ENCODE assay signal across 18 cellular contexts in the genomic region with DNA sequence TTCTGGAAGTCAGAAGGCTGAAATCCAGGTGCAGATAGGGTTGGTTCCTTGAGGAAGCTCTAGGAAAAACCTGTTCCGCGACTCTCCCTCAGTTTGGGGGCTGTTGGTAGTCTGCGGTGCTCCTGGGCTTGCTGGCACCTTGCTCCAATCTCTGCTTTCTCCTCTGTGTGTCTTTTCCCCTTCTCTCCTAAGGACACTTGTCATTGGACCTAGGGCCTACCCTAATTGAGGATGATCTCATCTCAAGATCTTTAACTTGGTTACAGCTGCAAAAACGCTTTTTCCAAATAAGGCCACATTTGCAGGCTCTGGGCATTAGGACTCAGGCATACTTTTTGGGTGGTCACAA. TPM values are rescaled to one million over a fixed set of nuclear protein-coding genes. Genes with fewer than 3 reads are reported as not detected.
DNase-seq lines count a peak whose midpoint lies in the region; ATAC-seq and TF ChIP-seq lines count a peak whose summit lies in the region.
"Had no signal": no experiment of that assay in that cellular context is flagged by ENCODE, and none has a peak within 500 bp of the region (broad histone marks: within the 10 kb centered on the region; RNA-seq: fewer than 3 reads in every experiment).

No MANE protein-coding gene starts in this region.

- DNase-seq in islet precursor cell (peak; percentile 96), HuH-7 (ENCODE audit: low spot score) (no peak), mucosa of descending colon (no peak)
- no peak for DNase-seq in activated CD4-positive, CD25-positive, alpha-beta regulatory T cell (lab: John Stamatoyannopoulos, UW)
- DNase-seq: CD8-positive, alpha-beta T cell; effector memory CD4-positive, alpha-beta T cell; foreskin melanocyte; NCI-H2029 treated with DMSO at 0.1 percent for 48 hours; stimulated activated CD4-positive, alpha-beta T cell treated with anti-CD3 and anti-CD28 coated beads, Interleukin-4, amount 100 ng/mL, for 4 hours had no signal

- H3K4me3 ChIP-seq in HUES48 (ENCODE audit: low read depth, low read length), result no peak overlapping the region
- no peak overlapping the region for H3K4me3 ChIP-seq in stomach smooth muscle (ENCODE audit: low read length in 2 of 2)
- no peak overlapping the region for H3K4me3 ChIP-seq in mucosa of descending colon
- H3K4me3 ChIP-seq: MG63, SJCRH30 had no signal

- H3K27me3 ChIP-seq in HUES48 (ENCODE audit: control insufficient read depth, insufficient read depth, low read length) (no peaks in the 10 kb centered on the region), stomach smooth muscle (ENCODE audit: control insufficient read depth in 1 of 2, insufficient read depth in 2 of 2, low read length in 2 of 2) (no peaks in the 10 kb centered on the region)
- H3K27me3 ChIP-seq: MG63, SJCRH30 had no signal

- H3K9ac ChIP-seq in HUES48 (ENCODE audit: low read depth, low read length) (peak overlapping the region; percentile 50), stomach smooth muscle (ENCODE audit: low read length in 2 of 2) (peak overlapping the region in 1 of 2 donors; percentile 31)

- H3K4me1 ChIP-seq in HUES48 (ENCODE audit: control insufficient read depth, insufficient read depth, low read length) (peaks cover 25% of the 10 kb centered on the region), stomach smooth muscle (ENCODE audit: control insufficient read depth, insufficient read depth, low read length) (peaks cover 27% of the 10 kb centered on the region), mucosa of descending colon (ENCODE audit: low read depth) (peaks cover 2% of the 10 kb centered on the region)

- ATAC-seq in SK-N-SH treated with all-trans-retinoic acid at 6 μM for 48 hours, result peak; percentile 43
- ATAC-seq in mucosa of descending colon, result no peak
- ATAC-seq: CD8-positive, alpha-beta T cell; sciatic nerve; stimulated activated effector memory CD8-positive, alpha-beta T cell treated with anti-CD3 and anti-CD28 coated beads, Interleukin-12 subunit alpha, Interleukin-12 subunit beta, amount 100 ng/mL, for 72 hours had no signal

- H3K27ac ChIP-seq in HUES48 (ENCODE audit: low read depth, low read length) (peak overlapping the region; percentile 93), stomach smooth muscle (ENCODE audit: low read length) (peak overlapping the region; percentile 74)
- H3K27ac ChIP-seq: brain microvascular endothelial cell, SJCRH30 had no signal

- H3K36me3 ChIP-seq in HUES48 (ENCODE audit: control insufficient read depth, insufficient read depth, low read length) (no peaks in the 10 kb centered on the region), stomach smooth muscle (ENCODE audit: control insufficient read depth in 2 of 2, insufficient read depth in 2 of 2, low read length in 2 of 2) (no peaks in the 10 kb centered on the region), mucosa of descending colon (ENCODE audit: low read depth) (no peaks in the 10 kb centered on the region)
- H3K36me3 ChIP-seq: brain microvascular endothelial cell, MG63, SJCRH30 had no signal

- TF ChIP-seq CTCF in mucosa of descending colon (IDR thresholded peaks at IDR 0.05), result no peak

- intact Hi-C loops in mucosa of descending colon (cut with DNase I, micrococcal nuclease), result no loop called here

- H3K9me3 ChIP-seq in HUES48 (ENCODE audit: control insufficient read depth, insufficient read depth, low read length) (0 out of 2 replicates have a peak, but pooled peaks cover 4% of the 10 kb centered on the region), stomach smooth muscle (ENCODE audit: control insufficient read depth in 2 of 2, low read length in 2 of 2) (no peaks in the 10 kb centered on the region), mucosa of descending colon (no peaks in the 10 kb centered on the region)
- H3K9me3 ChIP-seq: MG63, SJCRH30 had no signal

TF ChIP-seq in SK-N-SH treated with all-trans-retinoic acid at 6 μM for 48 hours, 23 proteins besides CTCF, POLR2A, EP300 and RAD21:
- TF ChIP-seq, protein P1, sequence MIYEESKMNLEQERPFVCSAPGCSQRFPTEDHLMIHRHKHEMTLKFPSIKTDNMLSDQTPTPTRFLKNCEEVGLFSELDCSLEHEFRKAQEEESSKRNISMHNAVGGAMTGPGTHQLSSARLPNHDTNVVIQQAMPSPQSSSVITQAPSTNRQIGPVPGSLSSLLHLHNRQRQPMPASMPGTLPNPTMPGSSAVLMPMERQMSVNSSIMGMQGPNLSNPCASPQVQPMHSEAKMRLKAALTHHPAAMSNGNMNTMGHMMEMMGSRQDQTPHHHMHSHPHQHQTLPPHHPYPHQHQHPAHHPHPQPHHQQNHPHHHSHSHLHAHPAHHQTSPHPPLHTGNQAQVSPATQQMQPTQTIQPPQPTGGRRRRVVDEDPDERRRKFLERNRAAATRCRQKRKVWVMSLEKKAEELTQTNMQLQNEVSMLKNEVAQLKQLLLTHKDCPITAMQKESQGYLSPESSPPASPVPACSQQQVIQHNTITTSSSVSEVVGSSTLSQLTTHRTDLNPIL (CRISPR knock-in tag; IDR thresholded peaks at IDR 0.05; ENCODE audit: low read depth), result no peak; the same call in 1 of the 2 replicates
- no peak for TF ChIP-seq GLIS3 (CRISPR knock-in tag; IDR thresholded peaks at IDR 0.05)
- TF ChIP-seq, protein P2, sequence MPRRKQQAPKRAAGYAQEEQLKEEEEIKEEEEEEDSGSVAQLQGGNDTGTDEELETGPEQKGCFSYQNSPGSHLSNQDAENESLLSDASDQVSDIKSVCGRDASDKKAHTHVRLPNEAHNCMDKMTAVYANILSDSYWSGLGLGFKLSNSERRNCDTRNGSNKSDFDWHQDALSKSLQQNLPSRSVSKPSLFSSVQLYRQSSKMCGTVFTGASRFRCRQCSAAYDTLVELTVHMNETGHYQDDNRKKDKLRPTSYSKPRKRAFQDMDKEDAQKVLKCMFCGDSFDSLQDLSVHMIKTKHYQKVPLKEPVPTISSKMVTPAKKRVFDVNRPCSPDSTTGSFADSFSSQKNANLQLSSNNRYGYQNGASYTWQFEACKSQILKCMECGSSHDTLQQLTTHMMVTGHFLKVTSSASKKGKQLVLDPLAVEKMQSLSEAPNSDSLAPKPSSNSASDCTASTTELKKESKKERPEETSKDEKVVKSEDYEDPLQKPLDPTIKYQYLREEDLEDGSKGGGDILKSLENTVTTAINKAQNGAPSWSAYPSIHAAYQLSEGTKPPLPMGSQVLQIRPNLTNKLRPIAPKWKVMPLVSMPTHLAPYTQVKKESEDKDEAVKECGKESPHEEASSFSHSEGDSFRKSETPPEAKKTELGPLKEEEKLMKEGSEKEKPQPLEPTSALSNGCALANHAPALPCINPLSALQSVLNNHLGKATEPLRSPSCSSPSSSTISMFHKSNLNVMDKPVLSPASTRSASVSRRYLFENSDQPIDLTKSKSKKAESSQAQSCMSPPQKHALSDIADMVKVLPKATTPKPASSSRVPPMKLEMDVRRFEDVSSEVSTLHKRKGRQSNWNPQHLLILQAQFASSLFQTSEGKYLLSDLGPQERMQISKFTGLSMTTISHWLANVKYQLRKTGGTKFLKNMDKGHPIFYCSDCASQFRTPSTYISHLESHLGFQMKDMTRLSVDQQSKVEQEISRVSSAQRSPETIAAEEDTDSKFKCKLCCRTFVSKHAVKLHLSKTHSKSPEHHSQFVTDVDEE (CRISPR knock-in tag; IDR thresholded peaks at IDR 0.05), result no peak

RNA-seq across cellular contexts. Expression of a gene that starts 12.9 kb away (rescaled TPM):
- under 1 TPM; 0.07 to 0.47 (median 0.26) TPM for total RNA-seq in mucosa of descending colon
- total RNA-seq: activated CD8-positive, alpha-beta memory T cell treated with anti-CD3 and anti-CD28 coated beads for 36 hours; CD8-positive, alpha-beta T cell had no signal
